8 cellular contexts compared by ENCODE assay signal in genomic region chr19:54266133-54266532, GRCh38. TPM values are rescaled to one million over a fixed set of nuclear protein-coding genes. Genes with fewer than 3 reads are reported as not detected.
A peak's percentile ranks its signal among the peaks of the same experiment; 100 is the strongest.
DNase-seq lines count a peak whose midpoint lies in the region; ATAC-seq, FAIRE-seq and TF ChIP-seq lines count a peak whose summit lies in the region.

No MANE protein-coding gene starts in this region.

- no peaks in the 10 kb centered on the region for H3K9me3 ChIP-seq in CD4-positive, alpha-beta memory T cell (ENCODE audit: control insufficient read depth in 1 of 2, low read length in 2 of 2)
- no peaks in the 10 kb centered on the region for H3K9me3 ChIP-seq in Peyer's patch
- no peaks in the 10 kb centered on the region for H3K9me3 ChIP-seq in gastroesophageal sphincter
- no peaks in the 10 kb centered on the region for H3K9me3 ChIP-seq in pancreas
- H3K9me3 ChIP-seq in transverse colon = no peaks in the 10 kb centered on the region

- H3K36me3 Mint-ChIP-seq in CD4-positive, alpha-beta memory T cell = no peaks in the 10 kb centered on the region
- H3K36me3 Mint-ChIP-seq in activated T-helper 1 cell treated with anti-CD3 and anti-CD28 coated beads, Interleukin-12 subunit alpha, Interleukin-12 subunit beta, Interleukin-2, Interleukin-4 antibody, amounts not matched to agents 30 ng/mL and 10 ng/mL and 1 ng/mL, durations not matched to agents 14 hours and 24 hours and 36 hours (ENCODE audit: low read depth) = no peaks in the 10 kb centered on the region

- CTCF ChIA-PET in CD4-positive, alpha-beta memory T cell (lab: Charles Lee; ENCODE audit: partially characterized antibody) = interaction anchor here (0.7 to 7.5 kb wide), 24 partner anchors 9 to 236 kb away, joined by 3 to 115 read pairs (median 4); partner anchors contain the start of genes CNOT3, LENG1, LILRB5 and MBOAT7

- FAIRE-seq in pancreas (lab: Jason Lieb, UNC) = no peak

- WGBS in gastroesophageal sphincter (ENCODE audit: low coverage in 1 of 2), 2 donors = 0 to 3% methylated on average over 4 to 5 of the region's 6 CpGs
- 2 to 3% methylated on average over 6 of the region's 6 CpGs for WGBS in pancreas, 2 donors
- 3% methylated on average over 6 of the region's 6 CpGs; no CpG with 5 or more reads in 1 of the 2 donors for WGBS in transverse colon (ENCODE audit: low coverage in 1 of 2), 2 donors

- peak; percentile 42 to 67 (median 50) for DNase-seq in CD4-positive, alpha-beta memory T cell
- DNase-seq in HL-60 (ENCODE audit: low read depth in 1 of 2, low spot score in 1 of 2) = peak in 1 of 2 experiments; percentile 69
- peak; percentile 76 to 92 (median 78) for DNase-seq in Peyer's patch
- DNase-seq in activated T-helper 1 cell treated with anti-CD3 and anti-CD28 coated beads, Interleukin-12 subunit alpha, Interleukin-12 subunit beta, Interleukin-2, Interleukin-4 antibody, amounts not matched to agents 30 ng/mL and 10 ng/mL and 1 ng/mL, durations not matched to agents 14 hours and 24 hours and 36 hours (ENCODE audit: low spot score) = peak; percentile 44
- peak; percentile 65 to 88 (median 74) for DNase-seq in pancreas
- DNase-seq in transverse colon = peak; percentile 79

- H3K4me1 ChIP-seq in CD4-positive, alpha-beta memory T cell (ENCODE audit: insufficient read depth, low read length) = no peaks in the 10 kb centered on the region
- H3K4me1 ChIP-seq in Peyer's patch (no peaks in the 10 kb centered on the region), gastroesophageal sphincter (no peaks in the 10 kb centered on the region), pancreas (no peaks in the 10 kb centered on the region), transverse colon (no peaks in the 10 kb centered on the region)

- no peaks in the 10 kb centered on the region for H3K9me3 Mint-ChIP-seq in CD4-positive, alpha-beta memory T cell
- no peaks in the 10 kb centered on the region for H3K9me3 Mint-ChIP-seq in activated T-helper 1 cell treated with anti-CD3 and anti-CD28 coated beads, Interleukin-12 subunit alpha, Interleukin-12 subunit beta, Interleukin-2, Interleukin-4 antibody, amounts not matched to agents 30 ng/mL and 10 ng/mL and 1 ng/mL, durations not matched to agents 14 hours and 24 hours and 36 hours

- H3K4me3 ChIP-seq in CD4-positive, alpha-beta memory T cell (ENCODE audit: low read length in 2 of 2) = no peak overlapping the region
- H3K4me3 ChIP-seq in HL-60 (replicated peaks; ENCODE audit: insufficient read depth, low read length) = no peak overlapping the region
- H3K4me3 ChIP-seq in Peyer's patch = no peak overlapping the region
- no peak overlapping the region for H3K4me3 ChIP-seq in gastroesophageal sphincter
- no peak overlapping the region for H3K4me3 ChIP-seq in pancreas
- no peak overlapping the region for H3K4me3 ChIP-seq in transverse colon

- intact Hi-C loops in CD4-positive, alpha-beta memory T cell (cut with micrococcal nuclease) = loop anchor here (10.0 kb wide), 1 partner anchor 491 kb away; no protein-coding TSS in a partner anchor
- intact Hi-C loops in activated T-helper 1 cell treated with anti-CD3 and anti-CD28 coated beads, Interleukin-12 subunit alpha, Interleukin-12 subunit beta, Interleukin-2, Interleukin-4 antibody, amounts not matched to agents 30 ng/mL and 10 ng/mL and 1 ng/mL, durations not matched to agents 14 hours and 24 hours and 36 hours (cut with micrococcal nuclease) = loop anchor here (1.0 kb wide), 1 partner anchor 98 kb away; no protein-coding TSS in a partner anchor
- intact Hi-C loops in pancreas (cut with DNase I) = no loop called here
- intact Hi-C loops in transverse colon (cut with DNase I; ENCODE audit: low total_unique reads) = no loop called here

- peak overlapping the region in 1 of 8 donors; percentile 52 for H3K4me3 Mint-ChIP-seq in CD4-positive, alpha-beta memory T cell
- no peak overlapping the region for H3K4me3 Mint-ChIP-seq in activated T-helper 1 cell treated with anti-CD3 and anti-CD28 coated beads, Interleukin-12 subunit alpha, Interleukin-12 subunit beta, Interleukin-2, Interleukin-4 antibody, amounts not matched to agents 30 ng/mL and 10 ng/mL and 1 ng/mL, durations not matched to agents 14 hours and 24 hours and 36 hours

- H3K27ac ChIP-seq in CD4-positive, alpha-beta memory T cell (ENCODE audit: low read depth, low read length) = no peak overlapping the region
- H3K27ac ChIP-seq in HL-60 (replicated peaks) (no peak overlapping the region), Peyer's patch (no peak overlapping the region), gastroesophageal sphincter (no peak overlapping the region), pancreas (no peak overlapping the region), transverse colon (no peak overlapping the region)

- H3K27ac Mint-ChIP-seq in CD4-positive, alpha-beta memory T cell = no peak overlapping the region
- no peak overlapping the region for H3K27ac Mint-ChIP-seq in activated T-helper 1 cell treated with anti-CD3 and anti-CD28 coated beads, Interleukin-12 subunit alpha, Interleukin-12 subunit beta, Interleukin-2, Interleukin-4 antibody, amounts not matched to agents 30 ng/mL and 10 ng/mL and 1 ng/mL, durations not matched to agents 14 hours and 24 hours and 36 hours

- in situ Hi-C loops in transverse colon (cut with MboI; ENCODE audit: low pct_ligation_motif_present in 1 of 4, low pct_unique_long_range_greater_than_20kb in 1 of 4, low sequenced_read_pairs in 3 of 4) = no loop called here

- POLR2A ChIA-PET in CD4-positive, alpha-beta memory T cell (lab: Charles Lee; ENCODE audit: partially characterized antibody) = interaction anchor here (1.0 to 2.5 kb wide), 7 partner anchors 12 to 151 kb away, joined by 3 to 16 read pairs (median 4); partner anchors contain the start of genes LENG1, MBOAT7, PRPF31 and RPS9

- H3K36me3 ChIP-seq in CD4-positive, alpha-beta memory T cell (ENCODE audit: insufficient read depth, low read length) = no peaks in the 10 kb centered on the region
- H3K36me3 ChIP-seq in Peyer's patch (no peaks in the 10 kb centered on the region), gastroesophageal sphincter (no peaks in the 10 kb centered on the region), pancreas (no peaks in the 10 kb centered on the region), transverse colon (no peaks in the 10 kb centered on the region)

- TF ChIP-seq POLR2A in Peyer's patch (IDR thresholded peaks at IDR 0.05) (no peak), gastroesophageal sphincter (IDR thresholded peaks at IDR 0.05) (no peak), transverse colon (IDR thresholded peaks at IDR 0.05) (no peak)

- no peak for TF ChIP-seq EP300 in gastroesophageal sphincter (IDR thresholded peaks at IDR 0.05)
- TF ChIP-seq EP300 in transverse colon (IDR thresholded peaks at IDR 0.05; ENCODE audit: low read depth) = no peak

- ATAC-seq in gastroesophageal sphincter (no peak), pancreas (peak in 3 of 4 donors; percentile 83 to 90 (median 87)), HG03565 (IDR thresholded peaks at IDR 0.05; ENCODE audit: unreplicated experiment) (no peak)

- no peaks in the 10 kb centered on the region for H3K27me3 ChIP-seq in CD4-positive, alpha-beta memory T cell (ENCODE audit: insufficient read depth, low read length)
- H3K27me3 ChIP-seq in HL-60 (ENCODE audit: insufficient read depth, poor library complexity, severe bottlenecking) (peaks cover 9% of the 10 kb centered on the region), Peyer's patch (no peaks in the 10 kb centered on the region), gastroesophageal sphincter (peaks cover 31% of the 10 kb centered on the region), pancreas (peaks cover 0 to 6% (median 0%) of the 10 kb centered on the region in 4 donors), transverse colon (peaks cover 5% of the 10 kb centered on the region)

- peaks cover 6 to 22% of the 10 kb centered on the region in 2 donors for H3K27me3 Mint-ChIP-seq in CD4-positive, alpha-beta memory T cell
- peaks cover 16% of the 10 kb centered on the region for H3K27me3 Mint-ChIP-seq in activated T-helper 1 cell treated with anti-CD3 and anti-CD28 coated beads, Interleukin-12 subunit alpha, Interleukin-12 subunit beta, Interleukin-2, Interleukin-4 antibody, amounts not matched to agents 30 ng/mL and 10 ng/mL and 1 ng/mL, durations not matched to agents 14 hours and 24 hours and 36 hours (ENCODE audit: insufficient read depth)

- TF ChIP-seq CTCF in HL-60 (IDR thresholded peaks at IDR 0.05; ENCODE audit: insufficient read depth, low read length) (peak; percentile 84), Peyer's patch (IDR thresholded peaks at IDR 0.05) (peak in 5 of 6 experiments; percentile 38 to 67 (median 58)), gastroesophageal sphincter (IDR thresholded peaks at IDR 0.05) (peak; percentile 24 to 67 (median 38)), pancreas (IDR thresholded peaks at IDR 0.05) (peak; percentile 47 to 82 (median 68)), transverse colon (IDR thresholded peaks at IDR 0.05) (peak; percentile 57 to 72 (median 63))

- peaks cover 0 to 2% (median 0%) of the 10 kb centered on the region in 4 donors for H3K4me1 Mint-ChIP-seq in CD4-positive, alpha-beta memory T cell
- no peaks in the 10 kb centered on the region for H3K4me1 Mint-ChIP-seq in activated T-helper 1 cell treated with anti-CD3 and anti-CD28 coated beads, Interleukin-12 subunit alpha, Interleukin-12 subunit beta, Interleukin-2, Interleukin-4 antibody, amounts not matched to agents 30 ng/mL and 10 ng/mL and 1 ng/mL, durations not matched to agents 14 hours and 24 hours and 36 hours (ENCODE audit: low read depth)

RNA-seq across cellular contexts. Expression of gene LILRB5, which starts 9.1 kb away (rescaled TPM):
- under 1 TPM; 0.47 to 0.52 TPM for total RNA-seq in CD4-positive, alpha-beta memory T cell
- polyA plus RNA-seq in CD4-positive, alpha-beta memory T cell = not detected
- total RNA-seq in Peyer's patch (10 to 100 TPM in 2 of 4 donors, 1 to 10 TPM in 2; 6.1 to 17.6 (median 9.7) TPM), gastroesophageal sphincter (10 to 100 TPM; 12.5 to 17.5 (median 15.1) TPM), pancreas (1 to 10 TPM in 3 of 6 donors, under 1 TPM in 3; 0.23 to 3.1 (median 1.1) TPM), transverse colon (10 to 100 TPM in 1 of 4 donors, 1 to 10 TPM in 3; 8.3 to 10.7 (median 9.1) TPM)
- not detected in 2 replicates for total RNA-seq in activated T-helper 1 cell treated with anti-CD3 and anti-CD28 coated beads, Interleukin-12 subunit alpha, Interleukin-12 subunit beta, Interleukin-2, Interleukin-4 antibody, amounts not matched to agents 30 ng/mL and 10 ng/mL and 1 ng/mL, durations not matched to agents 14 hours and 24 hours and 36 hours
- 1 to 10 TPM in 1 of 2 donors, under 1 TPM in 1; 0.56 to 1.4 TPM for polyA plus RNA-seq in pancreas

RNA-seq across cellular contexts. Expression of gene LILRB2, which starts 14.8 kb away (rescaled TPM):
- 1 to 10 TPM in 1 of 2 experiments, under 1 TPM in 1; 0.58 to 1.2 TPM for total RNA-seq in CD4-positive, alpha-beta memory T cell
- not detected for polyA plus RNA-seq in CD4-positive, alpha-beta memory T cell
- total RNA-seq in Peyer's patch (10 to 100 TPM in 1 of 4 donors, 1 to 10 TPM in 1, under 1 TPM in 2; 0.53 to 11.6 (median 1.6) TPM), gastroesophageal sphincter (1 to 10 TPM in 3 of 4 donors, under 1 TPM in 1; 0.93 to 5.0 (median 1.9) TPM), pancreas (1 to 10 TPM in 3 of 6 donors, under 1 TPM in 3; 0.19 to 3.9 (median 1.2) TPM), transverse colon (1 to 10 TPM; 1.6 to 3.4 (median 2.1) TPM)
- total RNA-seq in activated T-helper 1 cell treated with anti-CD3 and anti-CD28 coated beads, Interleukin-12 subunit alpha, Interleukin-12 subunit beta, Interleukin-2, Interleukin-4 antibody, amounts not matched to agents 30 ng/mL and 10 ng/mL and 1 ng/mL, durations not matched to agents 14 hours and 24 hours and 36 hours = not detected in 2 replicates
- polyA plus RNA-seq in pancreas = 1 to 10 TPM; 1.4 to 1.6 TPM

RNA-seq across cellular contexts. Expression of gene LILRA6, which starts 23.5 kb away (rescaled TPM):
- total RNA-seq in CD4-positive, alpha-beta memory T cell = 1 to 10 TPM in 1 of 2 experiments, under 1 TPM in 1; 0.73 to 1.2 TPM
- polyA plus RNA-seq in CD4-positive, alpha-beta memory T cell = 1 to 10 TPM in 1 of 2 donors, not detected in 1; 2.9 TPM
- total RNA-seq in Peyer's patch (1 to 10 TPM in 2 of 4 donors, not detected in 2; 1.1 to 1.5 TPM), gastroesophageal sphincter (1 to 10 TPM in 3 of 4 donors, under 1 TPM in 1; 0.31 to 4.2 (median 2.2) TPM), pancreas (1 to 10 TPM in 2 of 6 donors, under 1 TPM in 4; 0.20 to 2.4 (median 0.62) TPM), transverse colon (1 to 10 TPM in 2 of 4 donors, under 1 TPM in 1, not detected in 1; 0.79 to 1.4 (median 1.1) TPM)
- 0.27 and 0.36 TPM in 2 replicates for total RNA-seq in activated T-helper 1 cell treated with anti-CD3 and anti-CD28 coated beads, Interleukin-12 subunit alpha, Interleukin-12 subunit beta, Interleukin-2, Interleukin-4 antibody, amounts not matched to agents 30 ng/mL and 10 ng/mL and 1 ng/mL, durations not matched to agents 14 hours and 24 hours and 36 hours
- polyA plus RNA-seq in pancreas = under 1 TPM; 0.31 to 0.38 TPM

RNA-seq across cellular contexts. Expression of gene LILRB3, which starts 43.3 kb away (rescaled TPM):
- total RNA-seq in CD4-positive, alpha-beta memory T cell = 1 to 10 TPM; 8.8 to 9.1 TPM
- polyA plus RNA-seq in CD4-positive, alpha-beta memory T cell = 1 to 10 TPM in 1 of 2 donors, under 1 TPM in 1; 0.97 to 5.8 TPM
- total RNA-seq in Peyer's patch = 10 to 100 TPM in 1 of 4 donors, 1 to 10 TPM in 2, not detected in 1; 3.1 to 16.5 (median 5.6) TPM
- 0.67 and 0.78 TPM in 2 replicates for total RNA-seq in activated T-helper 1 cell treated with anti-CD3 and anti-CD28 coated beads, Interleukin-12 subunit alpha, Interleukin-12 subunit beta, Interleukin-2, Interleukin-4 antibody, amounts not matched to agents 30 ng/mL and 10 ng/mL and 1 ng/mL, durations not matched to agents 14 hours and 24 hours and 36 hours
- 10 to 100 TPM in 3 of 4 donors, 1 to 10 TPM in 1; 6.8 to 29.9 (median 21.3) TPM for total RNA-seq in gastroesophageal sphincter
- total RNA-seq in pancreas = 1 to 10 TPM in 3 of 6 donors, under 1 TPM in 3; 0.47 to 5.6 (median 1.6) TPM
- polyA plus RNA-seq in pancreas = 1 to 10 TPM; 1.3 to 2.4 TPM
- total RNA-seq in transverse colon = 1 to 10 TPM; 2.2 to 7.6 (median 4.6) TPM

RNA-seq across cellular contexts. Expression of gene LILRA5, which starts 46.8 kb away (rescaled TPM):
- total RNA-seq in CD4-positive, alpha-beta memory T cell = under 1 TPM; 0.36 to 0.38 TPM
- polyA plus RNA-seq in CD4-positive, alpha-beta memory T cell = not detected
- 1 to 10 TPM in 2 of 4 donors, not detected in 2; 1.9 to 4.1 TPM for total RNA-seq in Peyer's patch
- total RNA-seq in activated T-helper 1 cell treated with anti-CD3 and anti-CD28 coated beads, Interleukin-12 subunit alpha, Interleukin-12 subunit beta, Interleukin-2, Interleukin-4 antibody, amounts not matched to agents 30 ng/mL and 10 ng/mL and 1 ng/mL, durations not matched to agents 14 hours and 24 hours and 36 hours = not detected in 2 replicates
- 1 to 10 TPM in 3 of 4 donors, not detected in 1; 2.7 to 8.6 (median 2.8) TPM for total RNA-seq in gastroesophageal sphincter
- total RNA-seq in pancreas = 1 to 10 TPM in 2 of 6 donors, under 1 TPM in 4; 0.20 to 1.7 (median 0.51) TPM
- polyA plus RNA-seq in pancreas = 1 to 10 TPM in 1 of 2 donors, under 1 TPM in 1; 0.34 to 1.1 TPM
- total RNA-seq in transverse colon = 1 to 10 TPM in 2 of 4 donors, not detected in 2; 1.6 TPM

Comparison
In these comparisons a context has a peak if more than half of its experiments do, and no peak if none do; other contexts are left out.
1. ATAC-seq: peak in pancreas (3 of 4); none in gastroesophageal sphincter (single experiment) and HG03565 (single experiment).
2. intact Hi-C loops: an anchor here in CD4-positive, alpha-beta memory T cell (10.0 kb wide) and activated T-helper 1 cell treated with anti-CD3 and anti-CD28 coated beads, Interleukin-12 subunit alpha, Interleukin-12 subunit beta, Interleukin-2, Interleukin-4 antibody, amounts not matched to agents 30 ng/mL and 10 ng/mL and 1 ng/mL, durations not matched to agents 14 hours and 24 hours and 36 hours (1.0 kb wide); none called in pancreas and transverse colon.
3. Peak in every context shown above with its lines, with median percentiles within 50 percentile points of each other: CTCF ChIP-seq.